21 cellular contexts compared by ENCODE assay signal in the genomic region with DNA sequence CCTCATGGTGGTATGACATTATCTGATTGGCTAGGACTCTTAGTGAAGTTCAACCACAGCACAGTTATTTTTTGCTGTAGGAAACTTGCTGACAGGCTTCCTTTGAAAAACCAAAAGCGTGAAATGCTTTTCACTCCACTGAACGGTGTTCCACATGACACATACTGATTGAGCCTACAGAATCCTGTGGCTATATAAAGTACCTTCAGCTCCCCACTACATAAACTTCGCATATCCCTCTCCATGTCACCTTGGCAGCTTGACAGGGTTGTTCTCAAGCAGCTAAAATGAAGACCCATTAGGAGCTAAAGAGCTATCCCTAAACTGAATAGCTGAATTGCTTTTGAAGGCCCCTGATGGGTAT.
"Had no signal": no experiment of that assay in that cellular context is flagged by ENCODE, and none has a peak within 500 bp of the region (broad histone marks: within the 10 kb centered on the region; RNA-seq: fewer than 3 reads in every experiment).

No MANE protein-coding gene starts in this region.

- H3K27me3 ChIP-seq: breast epithelium, gastrocnemius medialis, neural progenitor cell, pancreas, transverse colon, vagina had no signal

- H3K27ac Mint-ChIP-seq: activated naive CD8-positive, alpha-beta T cell treated with anti-CD3 and anti-CD28 coated beads, Interleukin-2, amount 50 U/mL, for 24 hours; activated T-helper 17 cell treated with anti-CD3 and anti-CD28 coated beads, Interleukin-2, amount 50 U/mL, for 72 hours; neural progenitor cell had no signal

- H3K4me3 Mint-ChIP-seq: activated naive CD8-positive, alpha-beta T cell treated with anti-CD3 and anti-CD28 coated beads, Interleukin-2, amount 50 U/mL, for 24 hours; activated T-helper 17 cell treated with anti-CD3 and anti-CD28 coated beads, Interleukin-2, amount 50 U/mL, for 72 hours; neural progenitor cell had no signal

- H3K36me3 ChIP-seq: breast epithelium, gastrocnemius medialis, lower lobe of right lung, neural progenitor cell, pancreas, transverse colon, vagina had no signal

- H3K27ac ChIP-seq: breast epithelium, epithelial cell of prostate, gastrocnemius medialis, lower lobe of right lung, neural progenitor cell, pancreas, transverse colon, vagina had no signal

- H3K4me1 Mint-ChIP-seq: activated naive CD8-positive, alpha-beta T cell treated with anti-CD3 and anti-CD28 coated beads, Interleukin-2, amount 50 U/mL, for 24 hours; activated T-helper 17 cell treated with anti-CD3 and anti-CD28 coated beads, Interleukin-2, amount 50 U/mL, for 72 hours had no signal

- H3K9me3 ChIP-seq: breast epithelium, gastrocnemius medialis, lower lobe of right lung, pancreas, transverse colon, vagina had no signal

- H3K9me3 Mint-ChIP-seq: activated naive CD8-positive, alpha-beta T cell treated with anti-CD3 and anti-CD28 coated beads, Interleukin-2, amount 50 U/mL, for 24 hours; activated T-helper 17 cell treated with anti-CD3 and anti-CD28 coated beads, Interleukin-2, amount 50 U/mL, for 72 hours had no signal

- DNase-seq: activated CD4-positive, alpha-beta T cell treated with anti-CD3 and anti-CD28 coated beads for 1 hour; activated CD4-positive, alpha-beta T cell treated with anti-CD3 and anti-CD28 coated beads, Interleukin-2, amount 50 U/mL, for 4 hours; activated naive CD4-positive, alpha-beta T cell treated with Interleukin-2 at 50 U/mL for 16 hours; activated naive CD8-positive, alpha-beta T cell treated with anti-CD3 and anti-CD28 coated beads, Interleukin-2, amount 50 U/mL, for 24 hours; activated T-cell treated with anti-CD3 and anti-CD28 coated beads for 4 hours; aorta; gastrocnemius medialis; lower lobe of right lung; retina; stimulated activated CD4-positive, alpha-beta T cell treated with anti-CD3 and anti-CD28 coated beads, Interleukin-4, amount 100 ng/mL, for 4 hours; stimulated activated CD8-positive, alpha-beta memory T cell treated with anti-CD3 and anti-CD28 coated beads, Interleukin-4, amount 100 ng/mL, for 48 hours; stimulated activated naive CD4-positive, alpha-beta T cell treated with Interleukin-2 at 50 U/mL for 16 hours; substantia nigra; transverse colon had no signal

- ATAC-seq: activated naive CD8-positive, alpha-beta T cell treated with anti-CD3 and anti-CD28 coated beads, Interleukin-2, amount 50 U/mL, for 24 hours; activated T-helper 17 cell treated with anti-CD3 and anti-CD28 coated beads, Interleukin-2, amount 50 U/mL, for 72 hours; gastrocnemius medialis; lower lobe of right lung had no signal

- H3K36me3 Mint-ChIP-seq: neural progenitor cell had no signal

- H3K4me3 ChIP-seq: breast epithelium, gastrocnemius medialis, lower lobe of right lung, neural progenitor cell, pancreas, smooth muscle cell, transverse colon, vagina had no signal

- H3K4me1 ChIP-seq: breast epithelium, gastrocnemius medialis, lower lobe of right lung, vagina had no signal
